Comparison of ENCODE assay signal across 8 cellular contexts in genomic region chr4:100630341-100630740, GRCh38.
"Had no signal": no experiment of that assay in that cellular context is flagged by ENCODE, and none has a peak within 500 bp of the region (broad histone marks: within the 10 kb centered on the region; RNA-seq: fewer than 3 reads in every experiment).

No MANE protein-coding gene starts in this region.

- ATAC-seq: HepG2, K562 had no signal

- H3K4me3 ChIP-seq: K562 had no signal

- H3K27ac ChIP-seq: HL-60, KMS-11 had no signal

- DNase-seq: IMR-90, KBM-7, KG1 had no signal

- FAIRE-seq: HepG2, HTR-8/SVneo, K562 had no signal
